Comparison of ENCODE assay signal across 27 cellular contexts in the genomic region with DNA sequence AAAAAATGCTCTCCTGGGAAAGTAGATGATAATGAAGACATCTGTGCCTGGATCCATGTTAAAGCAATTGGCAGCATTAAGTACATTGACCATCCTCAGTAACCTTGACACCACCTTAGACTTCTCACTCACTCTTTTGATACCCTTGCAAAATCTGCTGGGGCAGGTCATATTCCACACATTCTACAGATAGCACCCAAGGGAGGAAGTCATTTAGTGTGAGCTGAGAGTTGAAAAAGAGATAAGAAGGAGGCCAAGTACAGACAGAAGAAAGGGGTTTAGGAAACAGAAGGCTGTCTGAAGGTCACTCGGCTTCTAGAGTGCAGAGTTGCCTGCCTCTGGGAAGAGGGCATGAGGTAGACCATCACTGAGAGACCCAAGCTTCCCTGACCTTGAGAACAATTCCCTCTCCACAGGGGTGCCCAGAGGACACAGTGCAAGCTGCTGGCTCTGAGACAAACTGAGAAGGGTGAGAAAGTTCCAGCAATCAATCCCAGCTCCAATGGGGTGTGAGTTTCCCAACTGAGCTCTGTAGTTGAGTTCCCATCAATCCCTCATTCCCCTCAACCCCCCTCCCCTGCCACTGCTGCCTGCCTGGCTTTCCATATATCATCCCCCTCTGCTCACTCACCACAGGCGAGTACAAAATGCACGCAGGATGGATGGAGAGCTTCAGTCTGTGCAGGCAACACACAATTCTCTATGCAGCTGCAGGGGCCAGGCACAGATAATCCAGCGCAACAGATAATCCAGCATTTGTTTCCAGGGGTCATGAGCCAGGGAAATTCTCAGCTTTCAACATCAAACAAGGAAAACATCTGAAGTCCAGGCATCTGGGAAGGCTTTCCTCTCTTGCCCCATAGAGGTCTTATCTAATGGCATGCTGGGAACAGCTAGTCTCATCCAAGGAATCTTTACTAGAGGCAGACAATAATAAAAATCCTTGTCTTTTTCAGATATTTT. TPM values are rescaled to one million over a fixed set of nuclear protein-coding genes. Genes with fewer than 3 reads are reported as not detected.
DNase-seq lines count a peak whose midpoint lies in the region; ATAC-seq, FAIRE-seq and TF ChIP-seq lines count a peak whose summit lies in the region.
"Had no signal": no experiment of that assay in that cellular context is flagged by ENCODE, and none has a peak within 500 bp of the region (broad histone marks: within the 10 kb centered on the region; RNA-seq: fewer than 3 reads in every experiment).

No MANE protein-coding gene starts in this region.

- FAIRE-seq in frontal cortex (lab: Jason Lieb, UNC), result no peak
- FAIRE-seq: A204.1, GM12891 had no signal

- no peaks in the 10 kb centered on the region for H3K36me3 Mint-ChIP-seq in mesothelial cell of epicardium

- H3K4me3 ChIP-seq in liver (ENCODE audit: low read depth in 1 of 3, low read length in 3 of 3) (no peak overlapping the region), right lobe of liver (no peak overlapping the region), fibroblast of villous mesenchyme (ENCODE audit: low read depth, low read length) (no peak overlapping the region), esophagus squamous epithelium (no peak overlapping the region)
- H3K4me3 ChIP-seq: transverse colon had no signal

- intact Hi-C loops in right lobe of liver (cut with DNase I), result loop anchor here in 1 of 2 donors (10.0 kb wide), 1 partner anchor 101 kb away; no protein-coding TSS in a partner anchor
- intact Hi-C loops in esophagus squamous epithelium (cut with DNase I), result loop anchor here (5.0 kb wide), 1 partner anchor 98 kb away; no protein-coding TSS in a partner anchor

- 85% methylated on average over 4 of the region's 4 CpGs for WGBS in liver
- 45% methylated on average over 1 of the region's 4 CpGs for WGBS in right lobe of liver (ENCODE audit: insufficient coverage, low coverage, low lambda C conversion rate, missing lambda C conversion rate)
- WGBS in esophagus squamous epithelium, 2 donors, result 43 to 83% methylated on average over 4 of the region's 4 CpGs

- peak overlapping the region; percentile 86 for H3K27ac Mint-ChIP-seq in mesothelial cell of epicardium
- H3K27ac Mint-ChIP-seq: activated naive CD8-positive, alpha-beta T cell treated with anti-CD3 and anti-CD28 coated beads, Interleukin-2, amount 10 ng/mL, durations not matched to agents 7 days and 5 days; progenitor cell of endocrine pancreas; stimulated activated naive CD8-positive, alpha-beta T cell treated with anti-CD3 and anti-CD28 coated beads, Interleukin-15, amount 100 ng/mL, for 72 hours had no signal

- H3K4me1 Mint-ChIP-seq in mesothelial cell of epicardium, result peaks cover 24% of the 10 kb centered on the region
- H3K4me1 Mint-ChIP-seq: stimulated activated naive CD8-positive, alpha-beta T cell treated with anti-CD3 and anti-CD28 coated beads, Interleukin-15, amount 100 ng/mL, for 72 hours had no signal

- no peak overlapping the region for H3K9ac ChIP-seq in liver (ENCODE audit: low read depth in 1 of 2, low read length in 2 of 2)

- H3K27ac ChIP-seq in liver (ENCODE audit: low read depth in 1 of 2, low read length in 2 of 2) (no peak overlapping the region), right lobe of liver (no peak overlapping the region), esophagus squamous epithelium (no peak overlapping the region)
- H3K27ac ChIP-seq: transverse colon had no signal

- no peak for DNase-seq in right lobe of liver
- DNase-seq in fibroblast of villous mesenchyme (ENCODE audit: low read depth), result peak; percentile 92
- DNase-seq in mesothelial cell of epicardium (ENCODE audit: low spot score in 2 of 2, unreplicated experiment in 2 of 2), result no peak
- DNase-seq in nucleus accumbens (lab: John Stamatoyannopoulos, UW), result no peak
- no peak for DNase-seq in esophagus squamous epithelium (lab: John Stamatoyannopoulos, UW)
- DNase-seq in SIG-M5 treated with dmso at 0.1 percent for 504 hours (lab: John Stamatoyannopoulos, UW; ENCODE audit: unreplicated experiment), result no peak
- no peak for DNase-seq in frontal cortex (ENCODE audit: low spot score in 2 of 2)
- DNase-seq: activated CD4-positive, alpha-beta T cell treated with anti-CD3 and anti-CD28 coated beads, Interleukin-2, amount 50 U/mL, for 1 hour; activated CD8-positive, alpha-beta memory T cell treated with anti-CD3 and anti-CD28 coated beads, Interleukin-2, amount 50 U/mL, for 48 hours; activated effector memory CD4-positive, alpha-beta T cell treated with Interleukin-2 at 50 U/mL for 16 hours; activated naive CD8-positive, alpha-beta T cell treated with anti-CD3 and anti-CD28 coated beads, Interleukin-2, amount 10 ng/mL, durations not matched to agents 7 days and 5 days; DMS79; effector CD4-positive, alpha-beta T cell; KBM-7; NCI-H2171; NCI-H526 treated with DMSO at 0.1 percent for 48 hours; stimulated activated CD4-positive, alpha-beta T cell treated with anti-CD3 and anti-CD28 coated beads, Interleukin-4, amount 100 ng/mL, for 4 hours; stimulated activated naive CD8-positive, alpha-beta T cell treated with anti-CD3 and anti-CD28 coated beads, Interleukin-15, amount 100 ng/mL, for 72 hours; T-helper 1 cell; transverse colon had no signal

- no peak for ATAC-seq in right lobe of liver
- ATAC-seq: left lobe of liver; stimulated activated naive CD8-positive, alpha-beta T cell treated with anti-CD3 and anti-CD28 coated beads, Interleukin-15, amount 100 ng/mL, for 72 hours had no signal

- H3K9me3 Mint-ChIP-seq in mesothelial cell of epicardium, result no peaks in the 10 kb centered on the region
- H3K9me3 Mint-ChIP-seq: activated naive CD8-positive, alpha-beta T cell treated with anti-CD3 and anti-CD28 coated beads, Interleukin-2, amount 10 ng/mL, durations not matched to agents 7 days and 5 days; stimulated activated naive CD8-positive, alpha-beta T cell treated with anti-CD3 and anti-CD28 coated beads, Interleukin-15, amount 100 ng/mL, for 72 hours had no signal

- H3K9me3 ChIP-seq in liver (ENCODE audit: control insufficient read depth in 4 of 4, low read length in 3 of 4) (no peaks in the 10 kb centered on the region), right lobe of liver (no peaks in the 10 kb centered on the region), esophagus squamous epithelium (no peaks in the 10 kb centered on the region)
- H3K9me3 ChIP-seq: transverse colon had no signal

- TF ChIP-seq POLR2A in right lobe of liver (IDR thresholded peaks at IDR 0.05), result no peak
- no peak for TF ChIP-seq POLR2A in esophagus squamous epithelium (IDR thresholded peaks at IDR 0.05)

- TF ChIP-seq RAD21 in liver (IDR thresholded peaks at IDR 0.05), result no peak

- H3K36me3 ChIP-seq in liver (ENCODE audit: control insufficient read depth in 4 of 4, insufficient read depth in 3 of 4, low read depth in 1 of 4, low read length in 3 of 4) (no peaks in the 10 kb centered on the region), right lobe of liver (no peaks in the 10 kb centered on the region), esophagus squamous epithelium (no peaks in the 10 kb centered on the region)
- H3K36me3 ChIP-seq: transverse colon had no signal

- peaks cover under 1% of the 10 kb centered on the region for H3K27me3 Mint-ChIP-seq in mesothelial cell of epicardium (ENCODE audit: low read depth)
- H3K27me3 Mint-ChIP-seq: activated naive CD8-positive, alpha-beta T cell treated with anti-CD3 and anti-CD28 coated beads, Interleukin-2, amount 10 ng/mL, durations not matched to agents 7 days and 5 days; stimulated activated naive CD8-positive, alpha-beta T cell treated with anti-CD3 and anti-CD28 coated beads, Interleukin-15, amount 100 ng/mL, for 72 hours had no signal

- TF ChIP-seq CTCF in liver (IDR thresholded peaks at IDR 0.05; ENCODE audit: low read depth, low read length, missing input control) (no peak), right lobe of liver (IDR thresholded peaks at IDR 0.05) (no peak), fibroblast of villous mesenchyme (IDR thresholded peaks at IDR 0.05; ENCODE audit: insufficient read depth, low read depth, low read length) (no peak), mesothelial cell of epicardium (IDR thresholded peaks at IDR 0.05; ENCODE audit: unreplicated experiment) (no peak), esophagus squamous epithelium (IDR thresholded peaks at IDR 0.05) (no peak)

- no peaks in the 10 kb centered on the region for H3K4me1 ChIP-seq in liver (ENCODE audit: control insufficient read depth in 4 of 4, insufficient read depth in 4 of 4, low read length in 3 of 4)
- H3K4me1 ChIP-seq in right lobe of liver, result no peaks in the 10 kb centered on the region
- peaks cover 0 to 17% (median 0%) of the 10 kb centered on the region in 3 donors for H3K4me1 ChIP-seq in esophagus squamous epithelium

- H3K27me3 ChIP-seq in liver (ENCODE audit: control insufficient read depth in 4 of 4, insufficient read depth in 4 of 4, low read length in 3 of 4), result no peaks in the 10 kb centered on the region
- H3K27me3 ChIP-seq in right lobe of liver, result no peaks in the 10 kb centered on the region
- H3K27me3 ChIP-seq in esophagus squamous epithelium, result no peaks in the 10 kb centered on the region
- H3K27me3 ChIP-seq: transverse colon had no signal

- H3K4me3 Mint-ChIP-seq in mesothelial cell of epicardium, result no peak overlapping the region
- H3K4me3 Mint-ChIP-seq: activated naive CD8-positive, alpha-beta T cell treated with anti-CD3 and anti-CD28 coated beads, Interleukin-2, amount 10 ng/mL, durations not matched to agents 7 days and 5 days; stimulated activated naive CD8-positive, alpha-beta T cell treated with anti-CD3 and anti-CD28 coated beads, Interleukin-15, amount 100 ng/mL, for 72 hours had no signal

RNA-seq across cellular contexts. Expression of a gene that starts 7.4 kb away (rescaled TPM):
- total RNA-seq in liver (1 to 10 TPM; 7.4 to 7.9 TPM), right lobe of liver (1 to 10 TPM; 2.6 to 6.3 (median 5.7) TPM), fibroblast of villous mesenchyme (5.2 and 8.6 TPM in 2 replicates), mesothelial cell of epicardium (10.6 to 11.5 TPM (median 11.0 TPM) in 3 replicates), esophagus squamous epithelium (10 to 100 TPM; 12.0 to 29.3 (median 18.7) TPM), frontal cortex (3.3 TPM)
- 1 to 10 TPM; 2.3 to 3.5 TPM for polyA plus RNA-seq in liver

RNA-seq across cellular contexts. Expression of a gene that starts 19.9 kb away (rescaled TPM):
- 10 to 100 TPM; 19.4 to 30.8 TPM for total RNA-seq in liver
- polyA plus RNA-seq in liver, result 10 to 100 TPM; 10.2 to 17.3 TPM
- 10 to 100 TPM; 17.5 to 27.2 (median 20.8) TPM for total RNA-seq in right lobe of liver
- 14.7 and 19.6 TPM in 2 replicates for total RNA-seq in fibroblast of villous mesenchyme
- 30.6 to 34.8 TPM (median 31.0 TPM) in 3 replicates for total RNA-seq in mesothelial cell of epicardium
- 10 to 100 TPM; 18.2 to 33.7 (median 33.6) TPM for total RNA-seq in esophagus squamous epithelium
- total RNA-seq in frontal cortex, result 7.7 TPM

RNA-seq across cellular contexts. Expression of a gene that starts 44.1 kb away (rescaled TPM):
- total RNA-seq in liver (10 to 100 TPM; 35.3 to 37.9 TPM), right lobe of liver (10 to 100 TPM; 34.9 to 57.1 (median 42.1) TPM), fibroblast of villous mesenchyme (43.8 and 66.1 TPM in 2 replicates), mesothelial cell of epicardium (38.4 to 40.5 TPM (median 38.5 TPM) in 3 replicates), esophagus squamous epithelium (10 to 100 TPM; 25.7 to 39.1 (median 32.8) TPM), frontal cortex (31.4 TPM)
- 10 to 100 TPM; 36.0 to 54.1 TPM for polyA plus RNA-seq in liver

RNA-seq across cellular contexts. Expression of a gene that starts 47.6 kb away (rescaled TPM):
- total RNA-seq in liver (not detected), right lobe of liver (not detected), fibroblast of villous mesenchyme (under 0.01 TPM in 1 of 2 replicates, not detected in the other), mesothelial cell of epicardium (0.42 to 0.57 TPM (median 0.49 TPM) in 3 replicates), esophagus squamous epithelium (not detected), frontal cortex (not detected)
- not detected for polyA plus RNA-seq in liver
- total RNA-seq: activated naive CD8-positive, alpha-beta T cell treated with anti-CD3 and anti-CD28 coated beads, Interleukin-2, amount 10 ng/mL, durations not matched to agents 7 days and 5 days; chondrocyte; left lobe of liver; transverse colon had no signal
- polyA plus RNA-seq: esophagus had no signal
